Comparison of ENCODE assay signal across 10 cellular contexts in genomic region chr17:30176845-30177244, GRCh38. TPM values are rescaled to one million over a fixed set of nuclear protein-coding genes. Genes with fewer than 3 reads are reported as not detected.
"Had no signal": no experiment of that assay in that cellular context is flagged by ENCODE, and none has a peak within 500 bp of the region (broad histone marks: within the 10 kb centered on the region; RNA-seq: fewer than 3 reads in every experiment).

No MANE protein-coding gene starts in this region.

- H3K27ac Mint-ChIP-seq: HFFc6 had no signal

- H3K9ac ChIP-seq: GM23248 had no signal

- ATAC-seq: HCT116 had no signal

- H3K9me3 ChIP-seq: HAP-1 had no signal

- H3K4me3 Mint-ChIP-seq: HFFc6 had no signal

- DNase-seq: GM23248, GOT3, H7, HFFc6, IMR-90 had no signal

- H3K9me3 Mint-ChIP-seq: HFFc6 had no signal

- H3K27ac ChIP-seq: GM23248 had no signal

- FAIRE-seq: HTR-8/SVneo had no signal

- H3K4me3 ChIP-seq: GM23248, HAP-1 had no signal

- H2AFZ ChIP-seq: GM23248 had no signal

RNA-seq across cellular contexts. Expression of gene SLC6A4, which starts 58.7 kb away (rescaled TPM):
- total RNA-seq: GM23248, H4, H7, HFFc6, HT-29 had no signal
- polyA plus RNA-seq: IMR-90 had no signal
